ENCODE assay signal across 14 cellular contexts in the genomic region with DNA sequence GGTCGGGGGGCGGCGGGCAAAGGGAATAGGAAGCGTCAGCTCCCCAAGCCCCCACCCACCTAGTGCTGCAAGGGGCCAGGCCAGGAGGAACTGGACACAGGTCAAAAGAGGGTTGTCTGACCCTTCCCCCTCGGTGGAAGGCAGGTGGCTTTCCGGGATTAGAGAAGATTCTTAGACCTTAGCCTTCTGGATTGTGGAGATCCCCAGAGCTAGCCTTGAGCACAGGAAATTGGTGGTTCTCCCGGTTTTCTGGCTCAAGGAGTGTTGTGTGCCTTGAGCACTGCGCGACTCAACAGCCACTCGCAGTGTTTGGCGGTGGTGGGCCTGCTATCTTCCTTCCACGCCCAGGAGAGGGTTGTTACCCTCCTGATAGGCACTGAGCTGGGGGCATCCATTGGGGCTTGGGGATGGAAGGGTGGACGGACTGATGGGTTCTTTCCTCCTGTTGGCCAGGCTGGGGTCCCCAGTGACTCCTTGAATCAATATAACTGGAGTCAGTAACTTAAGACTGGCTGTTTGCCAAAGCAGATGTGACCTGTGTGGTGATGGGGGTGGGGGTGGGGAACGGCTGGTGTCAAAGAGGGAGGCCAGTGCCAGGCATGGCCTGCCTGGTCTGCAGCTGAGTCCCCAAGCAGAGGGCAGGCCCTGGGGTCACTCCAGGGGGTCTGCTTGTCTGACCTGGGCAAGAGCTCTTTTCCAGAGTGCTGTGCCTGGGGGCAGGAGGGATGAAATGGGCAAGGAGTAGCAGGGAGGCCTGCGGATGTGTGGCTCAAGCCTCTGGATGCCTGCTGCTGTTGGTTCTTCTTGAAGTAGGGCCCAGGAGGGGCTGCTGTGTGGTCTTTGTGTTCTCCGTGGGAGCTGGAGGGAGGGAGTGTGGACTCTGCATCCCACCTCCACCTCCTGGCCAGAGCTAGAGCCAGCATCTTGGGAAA. TPM values are rescaled to one million over a fixed set of nuclear protein-coding genes. Genes with fewer than 3 reads are reported as not detected.
A peak's percentile ranks its signal among the peaks of the same experiment; 100 is the strongest.
DNase-seq lines count a peak whose midpoint lies in the region; ATAC-seq and TF ChIP-seq lines count a peak whose summit lies in the region.
"Had no signal": no experiment of that assay in that cellular context is flagged by ENCODE, and none has a peak within 500 bp of the region (broad histone marks: within the 10 kb centered on the region; RNA-seq: fewer than 3 reads in every experiment).

No MANE protein-coding gene starts in this region.

- intact Hi-C loops in PC-9 (cut with micrococcal nuclease; ENCODE audit: unreplicated experiment): no loop called here
- intact Hi-C loops in sciatic nerve (cut with DNase I): no loop called here

- H3K4me2 ChIP-seq in SK-N-SH (peak overlapping the region; percentile 19; the same call in 1 of the 2 replicates), PC-9 (peak overlapping the region; percentile 92; the same call in 1 of the 2 replicates)

- H3K4me1 ChIP-seq in SK-N-SH (ENCODE audit: control insufficient read depth in 1 of 2, insufficient read depth in 2 of 2, low read depth in 1 of 2, low read length in 1 of 2) (peaks cover 0 to 32% of the 10 kb centered on the region in 2 experiments; a peak in 1 of 4 replicates), PC-9 (replicated peaks; ENCODE audit: insufficient read depth) (0 out of 2 replicates have a peak, but pooled peaks cover 12% of the 10 kb centered on the region), iPS-15b (ENCODE audit: control insufficient read depth, insufficient read depth, low read length) (peaks cover 14% of the 10 kb centered on the region)

- POLR2A ChIA-PET in SK-N-SH (lab: Yijun Ruan, JAX): no interaction called here
- POLR2A ChIA-PET in PC-9 (lab: Charles Lee; ENCODE audit: unreplicated experiment): interaction anchor here (0.6 kb wide), 1 partner anchor 88 kb away, joined by 4 read pairs; no protein-coding TSS in a partner anchor

- H4K20me1 ChIP-seq in SK-N-SH (ENCODE audit: insufficient read depth): peaks cover 41% of the 10 kb centered on the region
- H4K20me1 ChIP-seq in PC-9 (ENCODE audit: insufficient read depth): no peaks in the 10 kb centered on the region

- ATAC-seq in SK-N-SH treated with all-trans-retinoic acid at 6 μM for 48 hours: no peak
- no peak for ATAC-seq in sciatic nerve
- ATAC-seq in stimulated activated memory B cell treated with anti-CD40 and anti-IgM and Interleukin-4, amounts not matched to agents 10 μg/mL and 1 μg/mL and 100 μg/mL, for 72 hours: no peak

- no peaks in the 10 kb centered on the region for H3K9me2 ChIP-seq in SK-N-SH
- no peaks in the 10 kb centered on the region for H3K9me2 ChIP-seq in PC-9 (ENCODE audit: insufficient read depth)

- H3K9me3 ChIP-seq in SK-N-SH: no peaks in the 10 kb centered on the region
- no peaks in the 10 kb centered on the region for H3K9me3 ChIP-seq in PC-9 (ENCODE audit: insufficient read depth, low read depth)
- no peaks in the 10 kb centered on the region for H3K9me3 ChIP-seq in iPS-15b (ENCODE audit: control insufficient read depth, insufficient read depth, low read length)
- H3K9me3 ChIP-seq: tibial artery had no signal

- H3K4me3 ChIP-seq in SK-N-SH (ENCODE audit: low read depth in 2 of 2, low read length in 1 of 2) (no peak overlapping the region), PC-9 (no peak overlapping the region), iPS-15b (ENCODE audit: low read depth, low read length) (peak overlapping the region; percentile 58)

- H3K4me1 Mint-ChIP-seq in stimulated activated memory B cell treated with anti-CD40 and anti-IgM and Interleukin-4, amounts not matched to agents 10 μg/mL and 1 μg/mL and 100 μg/mL, for 72 hours: peaks cover 15% of the 10 kb centered on the region

- H3F3A ChIP-seq in SK-N-SH (replicated peaks; ENCODE audit: insufficient read depth): peaks cover 18% of the 10 kb centered on the region
- peaks cover 18% of the 10 kb centered on the region for H3F3A ChIP-seq in PC-9 (ENCODE audit: insufficient read depth, low read depth)

- H3K9ac ChIP-seq in SK-N-SH (no peak overlapping the region), iPS-15b (ENCODE audit: low read depth, low read length) (no peak overlapping the region)

- no peaks in the 10 kb centered on the region for H3K36me3 ChIP-seq in SK-N-SH (replicated peaks in 1 of 2; ENCODE audit: control insufficient read depth in 1 of 2, insufficient read depth in 2 of 2, low read length in 1 of 2)
- no peaks in the 10 kb centered on the region for H3K36me3 ChIP-seq in PC-9 (ENCODE audit: low read depth)
- no peaks in the 10 kb centered on the region for H3K36me3 ChIP-seq in iPS-15b (ENCODE audit: control insufficient read depth, insufficient read depth, low read length)
- H3K36me3 ChIP-seq: tibial artery had no signal

- DNase-seq in SK-N-SH (peak; percentile 58), PC-9 (no peak), sciatic nerve (ENCODE audit: low spot score) (peak; percentile 56), T-helper 2 cell (no peak), SKM-1 treated with dmso at 0.1 percent for 144 hours (lab: John Stamatoyannopoulos, UW; ENCODE audit: unreplicated experiment) (no peak)
- DNase-seq: activated CD4-positive, alpha-beta T cell treated with anti-CD3 and anti-CD28 coated beads for 48 hours; activated gamma-delta T cell treated with Interleukin-2 at 50 U/mL for 16 hours; MV-4-11; NCI-H774 had no signal

- no peaks in the 10 kb centered on the region for H3K36me3 Mint-ChIP-seq in stimulated activated memory B cell treated with anti-CD40 and anti-IgM and Interleukin-4, amounts not matched to agents 10 μg/mL and 1 μg/mL and 100 μg/mL, for 72 hours

- no peak for TF ChIP-seq EP300 in SK-N-SH (IDR thresholded peaks at IDR 0.05; ENCODE audit: borderline replicate concordance in 1 of 2, low read depth in 1 of 2, low read length in 1 of 2)

- no peak overlapping the region for H2AFZ ChIP-seq in SK-N-SH (ENCODE audit: low read depth)
- H2AFZ ChIP-seq in PC-9: no peak overlapping the region

- H3K9me3 Mint-ChIP-seq in stimulated activated memory B cell treated with anti-CD40 and anti-IgM and Interleukin-4, amounts not matched to agents 10 μg/mL and 1 μg/mL and 100 μg/mL, for 72 hours: no peaks in the 10 kb centered on the region

- TF ChIP-seq CTCF in SK-N-SH (IDR thresholded peaks at IDR 0.05) (no peak), PC-9 (conservative IDR thresholded peaks at IDR 0.05) (no peak)

- H3K79me2 ChIP-seq in SK-N-SH (ENCODE audit: insufficient read depth) (no peaks in the 10 kb centered on the region), PC-9 (ENCODE audit: low read depth) (no peaks in the 10 kb centered on the region)

- no peak overlapping the region for H3K27ac Mint-ChIP-seq in stimulated activated memory B cell treated with anti-CD40 and anti-IgM and Interleukin-4, amounts not matched to agents 10 μg/mL and 1 μg/mL and 100 μg/mL, for 72 hours

- H3K27ac ChIP-seq in SK-N-SH (ENCODE audit: low read depth in 2 of 2, low read length in 1 of 2) (no peak overlapping the region), PC-9 (no peak overlapping the region)

- no peaks in the 10 kb centered on the region for H3K27me3 ChIP-seq in SK-N-SH (ENCODE audit: insufficient read depth)
- H3K27me3 ChIP-seq in PC-9 (ENCODE audit: insufficient read depth, low read depth): no peaks in the 10 kb centered on the region
- peaks cover 28% of the 10 kb centered on the region for H3K27me3 ChIP-seq in iPS-15b (ENCODE audit: control insufficient read depth, insufficient read depth, low read length)
- H3K27me3 ChIP-seq: tibial artery had no signal

- CTCF ChIA-PET in SK-N-SH (lab: Yijun Ruan, JAX): interaction anchor here (0.6 to 5.4 kb wide), 13 partner anchors 13 to 1734 kb away, joined by 3 to 122 read pairs (median 3); no protein-coding TSS in a partner anchor
- CTCF ChIA-PET in PC-9 (lab: Charles Lee): interaction anchor here (0.7 kb wide), 1 partner anchor 112 kb away, joined by 3 read pairs; no protein-coding TSS in a partner anchor

- peaks cover 42% of the 10 kb centered on the region for H3K27me3 Mint-ChIP-seq in stimulated activated memory B cell treated with anti-CD40 and anti-IgM and Interleukin-4, amounts not matched to agents 10 μg/mL and 1 μg/mL and 100 μg/mL, for 72 hours

- no peak overlapping the region for H3K4me3 Mint-ChIP-seq in stimulated activated memory B cell treated with anti-CD40 and anti-IgM and Interleukin-4, amounts not matched to agents 10 μg/mL and 1 μg/mL and 100 μg/mL, for 72 hours

- no peak for TF ChIP-seq RAD21 in SK-N-SH (IDR thresholded peaks at IDR 0.05; ENCODE audit: low read length)

- BruUV-seq in PC-9 (replicated peaks; lab: Mats Ljungman, UMichigan): no TSS peak

- WGBS in SK-N-SH (ENCODE audit: low lambda C conversion rate): 68% methylated on average over 9 of the region's 16 CpGs

TF ChIP-seq in SK-N-SH, 30 proteins besides CTCF, POLR2A, EP300 and RAD21:
- TF ChIP-seq FOSL2 (IDR thresholded peaks at IDR 0.05; ENCODE audit: borderline replicate concordance, low read depth): no peak
- no peak for TF ChIP-seq FOXM1 (IDR thresholded peaks at IDR 0.05; ENCODE audit: low read depth)
- TF ChIP-seq RXRA (IDR thresholded peaks at IDR 0.05; ENCODE audit: borderline replicate concordance, low read depth): no peak
- no peak for TF ChIP-seq GABPA (IDR thresholded peaks at IDR 0.05; ENCODE audit: low read depth)
- TF ChIP-seq NFIC (IDR thresholded peaks at IDR 0.05; ENCODE audit: borderline replicate concordance): no peak

TF ChIP-seq in SK-N-SH treated with all-trans-retinoic acid at 6 μM for 48 hours, 23 proteins besides CTCF, POLR2A, EP300 and RAD21 (continues in another document):
- TF ChIP-seq RARB (CRISPR knock-in tag; IDR thresholded peaks at IDR 0.05) (no peak), CSDC2 (CRISPR knock-in tag; IDR thresholded peaks at IDR 0.05) (no peak), PPARA (CRISPR knock-in tag; IDR thresholded peaks at IDR 0.05; ENCODE audit: borderline replicate concordance) (no peak), ESRRG (CRISPR knock-in tag; IDR thresholded peaks at IDR 0.05) (no peak)

RNA-seq across cellular contexts. Expression of gene FGF18, which starts 2.1 kb away (rescaled TPM):
- 0.67 and 0.89 TPM in 2 replicates for polyA plus RNA-seq in SK-N-SH (2012; rRNA removed)
- polyA plus RNA-seq in SK-N-SH (2012; cell fraction: cytosol; rRNA removed): 0.44 and 0.51 TPM in 2 replicates
- 0.70 and 1.2 TPM in 2 replicates for polyA plus RNA-seq in SK-N-SH (2012; cell fraction: nucleus; rRNA removed)
- total RNA-seq in PC-9 (2021): 0.52 and 1.1 TPM in 2 replicates
- total RNA-seq in sciatic nerve: 15.8 TPM
- polyA plus RNA-seq: liver had no signal

RNA-seq across cellular contexts. Expression of gene NPM1, which starts 33.9 kb away (rescaled TPM):
- 601 and 4,764 TPM in 2 replicates for polyA plus RNA-seq in SK-N-SH (2012; rRNA removed)
- polyA plus RNA-seq in SK-N-SH (2012; cell fraction: cytosol; rRNA removed): 831 and 5,787 TPM in 2 replicates
- polyA plus RNA-seq in SK-N-SH (2012; cell fraction: nucleus; rRNA removed): 180 and 3,140 TPM in 2 replicates
- total RNA-seq in PC-9 (2021) (2,285 and 2,364 TPM in 2 replicates), sciatic nerve (544 TPM)

Comparison
In these comparisons a context has a peak if more than half of its experiments do, and no peak if none do; other contexts are left out.
1. DNase-seq: peak in SK-N-SH (single experiment) and sciatic nerve (single experiment); none in PC-9 (0 of 2), T-helper 2 cell (0 of 5) and SKM-1 treated with dmso at 0.1 percent for 144 hours (single experiment).